ENCODE assay signal across 8 cellular contexts in the genomic region with DNA sequence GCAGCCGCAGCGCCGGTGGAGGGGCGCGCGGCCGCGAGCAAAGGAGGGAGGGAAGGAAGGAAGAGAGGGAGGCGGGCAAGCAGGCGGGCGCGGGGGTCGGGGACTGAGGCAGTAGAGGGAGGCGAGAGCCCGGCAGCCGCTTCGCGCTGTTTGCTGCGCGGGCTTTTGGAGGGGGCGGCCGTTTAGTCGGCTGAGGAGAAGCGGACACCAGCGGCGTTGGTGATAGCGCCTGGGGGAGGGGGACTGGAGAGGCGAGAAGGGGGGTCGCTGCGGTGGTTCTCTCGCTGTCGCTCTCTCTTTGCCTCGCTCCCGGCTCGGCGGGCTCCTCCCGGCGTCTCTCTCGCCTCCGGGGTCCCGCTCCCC. TPM values are rescaled to one million over a fixed set of nuclear protein-coding genes. Genes with fewer than 3 reads are reported as not detected.
DNase-seq lines count a peak whose midpoint lies in the region; ATAC-seq and TF ChIP-seq lines count a peak whose summit lies in the region.

A gene (plus strand): TSS at position 1 of the 363 bp plus-strand sequence.

- peaks cover 17% of the 10 kb centered on the region for H3F3A ChIP-seq in SU-DHL-6 (ENCODE audit: insufficient read depth)

- H3K9ac ChIP-seq in SU-DHL-6 (ENCODE audit: low read length): peak within 1 kb of the TSS; percentile 99

- peak within 1 kb of the TSS; percentile 22 for H2AFZ ChIP-seq in SU-DHL-6 (ENCODE audit: low read depth, low read length, severe bottlenecking)

- TF ChIP-seq POLR2A in GM19193 (IDR thresholded peaks at IDR 0.05; ENCODE audit: extremely low read depth, insufficient read depth, insufficient read length) (peak; percentile 71), heart left ventricle (IDR thresholded peaks at IDR 0.05) (no peak)

- intact Hi-C loops in heart left ventricle (cut with DNase I) (loop anchor here in 7 of 10 donors (1.0 to 10.0 kb wide), 5 partner anchors 50 to 420 kb away; a partner anchor contains a TSS), sciatic nerve (cut with DNase I) (no loop called here)

- H4K20me1 ChIP-seq in SU-DHL-6 (ENCODE audit: low read depth, low read length): peaks cover 40% of the 10 kb centered on the region

- WGBS in heart left ventricle, 4 donors: 0 to 1% (median 1%) methylated on average over 31 to 41 of the region's 41 CpGs

- peaks cover 3 to 38% (median 26%) of the 10 kb centered on the region in 12 donors for H3K4me1 ChIP-seq in heart left ventricle

- H3K27ac ChIP-seq in SU-DHL-6 (ENCODE audit: low read depth, low read length) (peak within 1 kb of the TSS; percentile 86), heart left ventricle (peak within 1 kb of the TSS; percentile 88 to 98 (median 96))

- H3K4me2 ChIP-seq in SU-DHL-6 (ENCODE audit: low read depth, low read length, poor library complexity, severe bottlenecking): peak within 1 kb of the TSS; percentile 98

- no peaks in the 10 kb centered on the region for H3K9me2 ChIP-seq in SU-DHL-6 (replicated peaks; ENCODE audit: insufficient read depth, low read length)

- DNase-seq in heart left ventricle: no peak
- no peak for DNase-seq in sciatic nerve (ENCODE audit: low spot score)
- DNase-seq in stimulated activated CD4-positive, alpha-beta T cell treated with anti-CD3 and anti-CD28 coated beads, Interleukin-4, amount 100 ng/mL, for 24 hours: no peak
- DNase-seq in GM03348 (ENCODE audit: low spot score): no peak
- no peak for DNase-seq in nucleus accumbens (lab: John Stamatoyannopoulos, UW)
- DNase-seq in NCI-H2029 (lab: John Stamatoyannopoulos, UW): no peak

- peaks cover 25% of the 10 kb centered on the region for H3K36me3 ChIP-seq in SU-DHL-6 (ENCODE audit: low read length)
- H3K36me3 ChIP-seq in heart left ventricle: peaks cover 0 to 8% (median 3%) of the 10 kb centered on the region in 9 donors

- H3K9me3 ChIP-seq in SU-DHL-6 (ENCODE audit: insufficient read depth, low read length) (0 out of 2 replicates have a peak, but pooled peaks cover 5% of the 10 kb centered on the region), heart left ventricle (no peaks in the 10 kb centered on the region)

- H3K4me3 ChIP-seq in SU-DHL-6 (ENCODE audit: insufficient read depth, low read length, poor library complexity, severe bottlenecking) (peak within 1 kb of the TSS; percentile 87), heart left ventricle (peak within 1 kb of the TSS; percentile 60 to 95 (median 86))

- TF ChIP-seq CTCF in SU-DHL-6 (IDR thresholded peaks at IDR 0.05; ENCODE audit: insufficient read depth, low read length, poor library complexity, severe bottlenecking) (no peak), heart left ventricle (IDR thresholded peaks at IDR 0.05) (no peak)

- ATAC-seq in heart left ventricle: no peak
- ATAC-seq in sciatic nerve: no peak

- no peaks in the 10 kb centered on the region for H3K27me3 ChIP-seq in SU-DHL-6 (ENCODE audit: low read length)
- no peaks in the 10 kb centered on the region for H3K27me3 ChIP-seq in heart left ventricle

- peaks cover 95% of the 10 kb centered on the region for H3K79me2 ChIP-seq in SU-DHL-6 (ENCODE audit: insufficient read depth, low read length)

RNA-seq across cellular contexts. Expression of the gene that starts here (rescaled TPM):
- total RNA-seq in heart left ventricle: 10 to 100 TPM in 7 of 9 donors, 1 to 10 TPM in 2; 6.5 to 20.3 (median 14.0) TPM
- 10 to 100 TPM in 1 of 2 donors, 1 to 10 TPM in 1; 3.4 to 11.0 TPM for polyA plus RNA-seq in heart left ventricle
- 22.1 TPM for total RNA-seq in sciatic nerve
